In the genomic region with DNA sequence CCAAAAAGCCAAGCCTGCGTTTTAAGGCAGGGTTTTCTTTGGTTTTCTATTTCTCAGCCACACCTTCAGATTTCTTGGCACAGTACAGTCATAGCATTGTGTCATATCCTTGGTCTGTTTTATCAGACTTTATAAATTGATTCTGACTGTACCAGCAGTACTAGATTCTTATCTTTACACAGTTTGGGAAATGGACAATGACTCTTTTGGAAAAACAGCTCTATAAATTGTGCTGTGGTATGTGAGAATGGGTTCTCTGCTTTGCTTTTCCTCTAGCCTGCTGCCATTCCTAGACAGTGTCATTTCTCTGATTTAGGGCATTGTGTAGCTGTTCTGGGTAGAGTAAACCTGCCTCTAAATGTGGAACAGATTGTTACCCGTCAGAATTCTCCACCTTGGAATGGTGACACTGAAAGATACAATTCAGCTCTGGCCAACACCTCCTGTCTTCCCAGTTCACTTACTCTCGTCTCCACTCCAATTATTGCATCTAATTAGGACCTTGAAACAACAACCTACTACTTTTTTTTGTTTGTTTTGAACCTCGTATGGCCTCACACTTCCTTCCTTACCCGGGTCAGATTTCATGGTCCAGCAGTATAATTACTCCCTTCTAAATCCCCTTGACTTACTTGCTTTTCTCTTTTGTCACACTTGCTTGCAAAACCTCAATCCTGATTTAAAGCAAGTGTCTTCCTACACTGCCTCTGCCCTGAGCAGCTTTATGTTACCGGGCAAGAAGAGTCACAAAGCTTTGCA, we compare ENCODE assay signal across 8 cellular contexts.
DNase-seq lines count a peak whose midpoint lies in the region; ATAC-seq and TF ChIP-seq lines count a peak whose summit lies in the region.

No MANE protein-coding gene starts in this region.

- no peak overlapping the region for H3K27ac Mint-ChIP-seq in CD4-positive, alpha-beta T cell

- H3K4me1 Mint-ChIP-seq in CD4-positive, alpha-beta T cell (ENCODE audit: low read depth) = no peaks in the 10 kb centered on the region

- no peak overlapping the region for H3K4me3 Mint-ChIP-seq in CD4-positive, alpha-beta T cell

- intact Hi-C loops in sigmoid colon (cut with DNase I) = no loop called here
- intact Hi-C loops in CD4-positive, alpha-beta T cell (cut with DNase I, micrococcal nuclease) = no loop called here

- H3K9me3 ChIP-seq in sigmoid colon = no peaks in the 10 kb centered on the region
- no peaks in the 10 kb centered on the region for H3K9me3 ChIP-seq in CD4-positive, alpha-beta T cell (ENCODE audit: control insufficient read depth, low read length)

- H3K27ac ChIP-seq in sigmoid colon = peak overlapping the region; percentile 38 to 56 (median 51)
- no peak overlapping the region for H3K27ac ChIP-seq in CD4-positive, alpha-beta T cell (ENCODE audit: low read depth, low read length)

- H3K27me3 ChIP-seq in sigmoid colon = no peaks in the 10 kb centered on the region
- H3K27me3 ChIP-seq in CD4-positive, alpha-beta T cell (ENCODE audit: control insufficient read depth, insufficient read depth, low read length) = no peaks in the 10 kb centered on the region

- no peaks in the 10 kb centered on the region for H3K9me3 Mint-ChIP-seq in CD4-positive, alpha-beta T cell

- TF ChIP-seq POLR2A in sigmoid colon (IDR thresholded peaks at IDR 0.05) = no peak

- H3K36me3 Mint-ChIP-seq in CD4-positive, alpha-beta T cell (ENCODE audit: low read depth) = peaks cover 4% of the 10 kb centered on the region

- no peaks in the 10 kb centered on the region for H3K27me3 Mint-ChIP-seq in CD4-positive, alpha-beta T cell

- H3K4me1 ChIP-seq in sigmoid colon = peaks cover 0 to 37% (median 32%) of the 10 kb centered on the region in 4 donors

- 9 to 41% methylated on average over 6 of the region's 6 CpGs for WGBS in sigmoid colon, 2 donors

- H3K4me3 ChIP-seq in sigmoid colon = no peak overlapping the region

- no peak for ATAC-seq in CD4-positive, alpha-beta T cell (ENCODE audit: poor library complexity)

- peak in 2 of 4 donors; percentile 11 for TF ChIP-seq EP300 in sigmoid colon (IDR thresholded peaks at IDR 0.05)

- DNase-seq in GM03348 (ENCODE audit: low spot score) (peak; percentile 62), RKO (ENCODE audit: low spot score) (peak; percentile 32), fibroblast of the conjunctiva (ENCODE audit: low read depth) (peak; percentile 40), sigmoid colon (no peak), NCI-H2081 treated with DMSO at 0.1 percent for 48 hours (lab: John Stamatoyannopoulos, UW) (no peak)
- no peak for DNase-seq in effector CD4-positive, alpha-beta T cell
- no peak for DNase-seq in CD4-positive, alpha-beta T cell
- DNase-seq in activated naive CD4-positive, alpha-beta T cell treated with anti-CD3 and anti-CD28 coated beads, Interleukin-2, amount 50 U/mL, for 16 hours = no peak

- POLR2A ChIA-PET in CD4-positive, alpha-beta T cell (lab: Charles Lee) = no interaction called here

- CTCF ChIA-PET in CD4-positive, alpha-beta T cell (lab: Charles Lee) = no interaction called here

- no peaks in the 10 kb centered on the region for H3K36me3 ChIP-seq in sigmoid colon

- no peak for TF ChIP-seq CTCF in sigmoid colon (IDR thresholded peaks at IDR 0.05)
- no peak for TF ChIP-seq CTCF in CD4-positive, alpha-beta T cell (IDR thresholded peaks at IDR 0.05)

Comparison
In these comparisons a context has a peak if more than half of its experiments do, and no peak if none do; other contexts are left out.
1. DNase-seq: peak in GM03348 (single experiment), RKO (single experiment) and fibroblast of the conjunctiva (single experiment); none in sigmoid colon (single experiment), NCI-H2081 treated with DMSO at 0.1 percent for 48 hours (single experiment), effector CD4-positive, alpha-beta T cell (single experiment), CD4-positive, alpha-beta T cell (0 of 10) and activated naive CD4-positive, alpha-beta T cell treated with anti-CD3 and anti-CD28 coated beads, Interleukin-2, amount 50 U/mL, for 16 hours (single experiment).